Comparison of ENCODE assay signal across 8 cellular contexts in genomic region chr3:28348286-28348636, GRCh38. TPM values are rescaled to one million over a fixed set of nuclear protein-coding genes. Genes with fewer than 3 reads are reported as not detected.
DNase-seq lines count a peak whose midpoint lies in the region; ATAC-seq, FAIRE-seq and TF ChIP-seq lines count a peak whose summit lies in the region.

No MANE protein-coding gene starts in this region.

- peak overlapping the region; percentile 27 to 97 for H3K9ac ChIP-seq in kidney (ENCODE audit: low read length in 2 of 2)

- ATAC-seq in HG03378 (IDR thresholded peaks at IDR 0.05; ENCODE audit: unreplicated experiment) (peak; percentile 74), HG02571 (IDR thresholded peaks at IDR 0.05; ENCODE audit: unreplicated experiment) (no peak), HG02610 (IDR thresholded peaks at IDR 0.05; ENCODE audit: unreplicated experiment) (no peak)

- in situ Hi-C loops in astrocyte of the cerebellum (cut with HindIII; ENCODE audit: low sequenced_read_pairs), result loop anchor here (10.0 kb wide), 1 partner anchor 623 kb away; the partner anchor contains the start of gene EOMES

- no peak for TF ChIP-seq EP300 in stomach (IDR thresholded peaks at IDR 0.05)

- peak overlapping the region; percentile 69 for H3K4me3 ChIP-seq in astrocyte of the cerebellum (ENCODE audit: low read depth, low read length)
- peak overlapping the region; percentile 90 to 98 for H3K4me3 ChIP-seq in kidney (ENCODE audit: low read length in 2 of 2)
- peak overlapping the region; percentile 63 to 78 (median 72) for H3K4me3 ChIP-seq in stomach

- TF ChIP-seq CTCF in astrocyte of the cerebellum (IDR thresholded peaks at IDR 0.05; ENCODE audit: low read depth, low read length, missing control alignments) (no peak), kidney (IDR thresholded peaks at IDR 0.05; ENCODE audit: borderline replicate concordance, extremely low read depth, insufficient read depth) (no peak), stomach (IDR thresholded peaks at IDR 0.05) (no peak)

- TF ChIP-seq POLR2A in stomach (IDR thresholded peaks at IDR 0.05), result no peak

- H3K36me3 ChIP-seq in kidney (ENCODE audit: control insufficient read depth in 1 of 2, insufficient read depth in 2 of 2, low read length in 2 of 2) (no peaks in the 10 kb centered on the region), stomach (peaks cover 4 to 17% (median 8%) of the 10 kb centered on the region in 4 donors)

- peak; percentile 88 for DNase-seq in GM03348 (ENCODE audit: low spot score)
- no peak for DNase-seq in astrocyte of the cerebellum (ENCODE audit: low read depth)
- no peak for DNase-seq in kidney
- no peak for DNase-seq in stomach
- DNase-seq in NCI-H187 treated with DMSO at 0.1 percent for 48 hours (lab: John Stamatoyannopoulos, UW), result no peak

- 0 to 1% (median 0%) methylated on average over 15 of the region's 15 CpGs for WGBS in stomach, 5 donors

- H3K27ac ChIP-seq in kidney (ENCODE audit: low read depth in 2 of 2, low read length in 2 of 2) (peak overlapping the region; percentile 99), stomach (peak overlapping the region; percentile 97 to 100 (median 99))

- H3K9me3 ChIP-seq in kidney (ENCODE audit: control insufficient read depth in 1 of 2, low read length in 2 of 2) (no peaks in the 10 kb centered on the region), stomach (peaks cover 0 to 16% (median 6%) of the 10 kb centered on the region in 4 donors)

- no peak for FAIRE-seq in kidney (lab: Jason Lieb, UNC)

- H3K27me3 ChIP-seq in stomach, result no peaks in the 10 kb centered on the region

- intact Hi-C loops in kidney (cut with DNase I), result no loop called here
- intact Hi-C loops in stomach (cut with DNase I; ENCODE audit: low total_unique reads), result no loop called here

- H3K4me1 ChIP-seq in kidney (ENCODE audit: control insufficient read depth in 1 of 2, insufficient read depth in 1 of 2, low read depth in 1 of 2, low read length in 2 of 2), result peaks cover 2 to 6% of the 10 kb centered on the region in 2 donors
- H3K4me1 ChIP-seq in stomach, result peaks cover 19 to 59% (median 38%) of the 10 kb centered on the region in 4 donors

RNA-seq across cellular contexts. Expression of gene ZCWPW2, which starts 0.3 kb away (rescaled TPM):
- total RNA-seq in kidney (2.0 TPM), stomach (1 to 10 TPM in 3 of 5 donors, under 1 TPM in 1, not detected in 1; 0.29 to 9.4 (median 1.7) TPM)
- polyA plus RNA-seq in kidney (ENCODE audit: insufficient read depth, low read depth, low replicate concordance) (0.54 TPM), stomach (under 1 TPM; 0.61 to 0.88 (median 0.62) TPM)

RNA-seq across cellular contexts. Expression of gene AZI2, which starts 0.4 kb away (rescaled TPM):
- total RNA-seq in kidney (59.0 TPM), stomach (100 to 1,000 TPM in 1 of 5 donors, 10 to 100 TPM in 3, 1 to 10 TPM in 1; 7.0 to 424 (median 74.7) TPM)
- polyA plus RNA-seq in kidney (ENCODE audit: insufficient read depth, low read depth, low replicate concordance) (38.2 TPM), stomach (10 to 100 TPM; 26.5 to 93.6 (median 34.9) TPM)
